8 cellular contexts compared by ENCODE assay signal in genomic region chr3:149129326-149130123, GRCh38. TPM values are rescaled to one million over a fixed set of nuclear protein-coding genes. Genes with fewer than 3 reads are reported as not detected.
A peak's percentile ranks its signal among the peaks of the same experiment; 100 is the strongest.
DNase-seq lines count a peak whose midpoint lies in the region; ATAC-seq and TF ChIP-seq lines count a peak whose summit lies in the region.

TSS of gene HPS3 (plus strand) at chr3:149129638. CDS start at chr3:149129724, 86 bp downstream.

- ATAC-seq in HG03175 (IDR thresholded peaks at IDR 0.05; ENCODE audit: unreplicated experiment) = peak; percentile 94

- peak within 1 kb of the TSS; percentile 99 for H2AFZ ChIP-seq in mammary epithelial cell (ENCODE audit: low read depth, low read length)
- H2AFZ ChIP-seq in smooth muscle cell (ENCODE audit: low read depth) = peak within 1 kb of the TSS; percentile 95

- no TSS peak for BruUV-seq in mammary epithelial cell (replicated peaks; lab: Mats Ljungman, UMichigan)

- TF ChIP-seq CTCF in WERI-Rb-1 (IDR thresholded peaks at IDR 0.05; ENCODE audit: low read depth, low read length) (no peak), mammary epithelial cell (conservative IDR thresholded peaks at IDR 0.05 in 1 of 2, IDR thresholded peaks at IDR 0.05 in 1 of 2; ENCODE audit: extremely low read depth in 1 of 2, insufficient read depth in 1 of 2, low read depth in 1 of 2, low read length in 2 of 2) (no peak), smooth muscle cell (IDR thresholded peaks at IDR 0.05; ENCODE audit: borderline replicate concordance, insufficient read depth, poor library complexity, severe bottlenecking) (no peak)

- H3K36me3 ChIP-seq in WERI-Rb-1 (no peaks in the 10 kb centered on the region; the same call in 1 of the 2 replicates), mammary epithelial cell (ENCODE audit: insufficient read depth, low read length) (no peaks in the 10 kb centered on the region), smooth muscle cell (ENCODE audit: low read depth) (no peaks in the 10 kb centered on the region)

- intact Hi-C loops in mammary epithelial cell (cut with micrococcal nuclease) = loop anchor here (1.0 to 2.0 kb wide), 2 partner anchors 96 to 143 kb away; no protein-coding TSS in a partner anchor

- no peaks in the 10 kb centered on the region for H3K27me3 ChIP-seq in WERI-Rb-1 (ENCODE audit: insufficient read depth, low read depth, severe bottlenecking)
- H3K27me3 ChIP-seq in mammary epithelial cell (ENCODE audit: insufficient read depth, low read length) = no peaks in the 10 kb centered on the region
- no peaks in the 10 kb centered on the region for H3K27me3 ChIP-seq in smooth muscle cell (ENCODE audit: low read depth)

- H3K27ac ChIP-seq in WERI-Rb-1 (peak within 1 kb of the TSS; percentile 58), mammary epithelial cell (ENCODE audit: insufficient read depth, low read depth, low read length) (peak within 1 kb of the TSS; percentile 58), smooth muscle cell (ENCODE audit: low read depth) (peak within 1 kb of the TSS; percentile 66)

- H4K20me1 ChIP-seq in mammary epithelial cell (ENCODE audit: insufficient read depth, low read length) = no peaks in the 10 kb centered on the region
- H4K20me1 ChIP-seq in smooth muscle cell (ENCODE audit: low read depth) = peaks cover 6% of the 10 kb centered on the region

- H3K4me2 ChIP-seq in mammary epithelial cell (ENCODE audit: insufficient read depth, low read depth, low read length) (peak within 1 kb of the TSS; percentile 88), smooth muscle cell (peak within 1 kb of the TSS; percentile 96)

- H3K4me1 ChIP-seq in mammary epithelial cell (ENCODE audit: insufficient read depth, low read length) (peaks cover 16% of the 10 kb centered on the region), smooth muscle cell (ENCODE audit: low read depth) (peaks cover 10% of the 10 kb centered on the region)

- H3F3A ChIP-seq in smooth muscle cell (ENCODE audit: low read depth) = no peaks in the 10 kb centered on the region

- DNase-seq in AG08396 (ENCODE audit: low spot score) (peak; percentile 97), NCI-H2227 (lab: John Stamatoyannopoulos, UW; ENCODE audit: unreplicated experiment) (peak; percentile 93), WERI-Rb-1 (peak; percentile 89), mammary epithelial cell (peak; percentile 87), iPS-NIHi11 (ENCODE audit: low spot score) (peak; percentile 95), smooth muscle cell (lab: John Stamatoyannopoulos, UW; ENCODE audit: unreplicated experiment) (peak; percentile 69)

- H3K79me2 ChIP-seq in mammary epithelial cell (ENCODE audit: insufficient read depth, low read length) (peaks cover 46% of the 10 kb centered on the region), smooth muscle cell (ENCODE audit: low read depth) (peaks cover 25% of the 10 kb centered on the region)

- peak; percentile 93 for TF ChIP-seq POLR2A in GM18951 (IDR thresholded peaks at IDR 0.05; ENCODE audit: extremely low read depth, insufficient read depth, insufficient read length)

- peak within 1 kb of the TSS; percentile 79 for H3K4me3 ChIP-seq in WERI-Rb-1 (ENCODE audit: low read depth, low read length)
- peak within 1 kb of the TSS; percentile 83 to 92 (median 91) for H3K4me3 ChIP-seq in mammary epithelial cell (replicated peaks in 1 of 3; ENCODE audit: insufficient read depth in 1 of 3, low read depth in 2 of 3, low read length in 3 of 3)
- H3K4me3 ChIP-seq in smooth muscle cell = peak within 1 kb of the TSS; percentile 87

- no peaks in the 10 kb centered on the region for H3K9me3 ChIP-seq in WERI-Rb-1 (ENCODE audit: severe bottlenecking)
- H3K9me3 ChIP-seq in mammary epithelial cell (replicated peaks; ENCODE audit: insufficient read depth, low read length) = no peaks in the 10 kb centered on the region
- no peaks in the 10 kb centered on the region for H3K9me3 ChIP-seq in smooth muscle cell (replicated peaks; ENCODE audit: low read depth)

- in situ Hi-C loops in GM18951 (cut with MboI; ENCODE audit: low sequenced_read_pairs, unreplicated experiment) = loop anchor here (5.0 kb wide), 1 partner anchor 143 kb away; no protein-coding TSS in a partner anchor
- in situ Hi-C loops in mammary epithelial cell (cut with MboI; ENCODE audit: low sequenced_read_pairs in 2 of 2) = loop anchor here in 1 of 2 donors (10.0 kb wide), 1 partner anchor 175 kb away; no protein-coding TSS in a partner anchor

- CTCF ChIA-PET in mammary epithelial cell (lab: Charles Lee; ENCODE audit: low non-redundant PET) = interaction anchor here (0.6 kb wide), 2 partner anchors 9 to 174 kb away, joined by 9 to 35 read pairs; no protein-coding TSS in a partner anchor

- H3K9ac ChIP-seq in mammary epithelial cell (ENCODE audit: insufficient read depth, low read length) (peak within 1 kb of the TSS; percentile 68), smooth muscle cell (ENCODE audit: low read depth) (peak within 1 kb of the TSS; percentile 85)

- 2% methylated on average over 35 of the region's 78 CpGs for WGBS in mammary epithelial cell (ENCODE audit: low coverage, missing lambda C conversion rate)
- WGBS in smooth muscle cell (ENCODE audit: low lambda C conversion rate) = under 1% methylated on average over 77 of the region's 78 CpGs

- dilution Hi-C loops in mammary epithelial cell (cut with HindIII; ENCODE audit: low sequenced_read_pairs) = no loop called here

RNA-seq across cellular contexts. Expression of gene HPS3, which starts in this region (rescaled TPM):
- 10 to 100 TPM; 11.9 to 21.2 TPM for total RNA-seq in mammary epithelial cell
- polyA plus RNA-seq in mammary epithelial cell = 11.0 TPM
- polyA minus RNA-seq in mammary epithelial cell = 15.5 TPM
- 25.4 and 26.0 TPM in 2 replicates for total RNA-seq in smooth muscle cell
- 12.3 and 19.7 TPM in 2 replicates for polyA plus RNA-seq in smooth muscle cell

Comparison
In these comparisons a context has a peak if more than half of its experiments do, and no peak if none do; other contexts are left out.
1. Peak in every context shown above with its lines: DNase-seq, ATAC-seq, H3K4me3 ChIP-seq and H3K27ac ChIP-seq.